ENCODE assay signal across 29 cellular contexts in genomic region chr4:185590982-185591381, GRCh38. TPM values are rescaled to one million over a fixed set of nuclear protein-coding genes. Genes with fewer than 3 reads are reported as not detected.
DNase-seq lines count a peak whose midpoint lies in the region; TF ChIP-seq lines count a peak whose summit lies in the region.
"Had no signal": no experiment of that assay in that cellular context is flagged by ENCODE, and none has a peak within 500 bp of the region (broad histone marks: within the 10 kb centered on the region; RNA-seq: fewer than 3 reads in every experiment).

No MANE protein-coding gene starts in this region.

- in situ Hi-C loops in transverse colon (cut with MboI; ENCODE audit: low pct_ligation_motif_present in 1 of 4, low pct_unique_long_range_greater_than_20kb in 1 of 4, low sequenced_read_pairs in 3 of 4), result loop anchor here in 1 of 4 donors (10.0 kb wide), 1 partner anchor 116 kb away; the partner anchor contains the start of gene CCDC110

- DNase-seq in esophagus muscularis mucosa (ENCODE audit: extremely low spot score) (no peak), sigmoid colon (no peak), transverse colon (no peak), dermis blood vessel endothelial cell (no peak), NCI-H524 treated with DMSO at 0.1 percent for 48 hours (lab: John Stamatoyannopoulos, UW) (no peak), CD14-positive monocyte (ENCODE audit: low spot score) (no peak)
- DNase-seq: activated CD4-positive, alpha-beta T cell treated with anti-CD3 and anti-CD28 coated beads for 36 hours; activated CD8-positive, alpha-beta memory T cell treated with anti-CD3 and anti-CD28 coated beads, Interleukin-2, amount 50 U/mL, for 48 hours; activated CD8-positive, alpha-beta T cell treated with anti-CD3 and anti-CD28 coated beads for 36 hours; activated naive CD4-positive, alpha-beta T cell treated with anti-CD3 and anti-CD28 coated beads, Interleukin-2, amount 10 ng/mL, durations not matched to agents 7 days and 5 days; brain microvascular endothelial cell; effector memory CD4-positive, alpha-beta T cell; H9; KG1; MG63; midbrain; naive B cell; NCI-H1105 treated with DMSO at 0.1 percent for 48 hours; NCI-H187 treated with DMSO at 0.1 percent for 48 hours; NCI-H526 treated with DMSO at 0.1 percent for 48 hours; SHP77; stimulated activated naive CD4-positive, alpha-beta T cell treated with Interleukin-2 at 50 U/mL for 16 hours had no signal

- H3K4me3 ChIP-seq in esophagus muscularis mucosa, result peak overlapping the region in 1 of 4 donors; percentile 13
- H3K4me3 ChIP-seq in sigmoid colon, result no peak overlapping the region
- H3K4me3 ChIP-seq in transverse colon, result no peak overlapping the region
- H3K4me3 ChIP-seq: BLaER1 treated with 17β-estradiol and CSF1 and Interleukin-3, amounts not matched to agents 10 nM and 100 nM; MG63; skin epidermis; tibial nerve had no signal

- H3K9me3 ChIP-seq in esophagus muscularis mucosa (no peaks in the 10 kb centered on the region), sigmoid colon (no peaks in the 10 kb centered on the region), transverse colon (no peaks in the 10 kb centered on the region)
- H3K9me3 ChIP-seq: BLaER1 treated with 17β-estradiol and CSF1 and Interleukin-3, amounts not matched to agents 10 nM and 100 nM; MG63; neutrophil; tibial nerve had no signal

- 39% methylated on average over 3 of the region's 3 CpGs for WGBS in esophagus muscularis mucosa
- 88 to 90% methylated on average over 3 of the region's 3 CpGs for WGBS in sigmoid colon, 2 donors
- 90 to 100% methylated on average over 2 to 3 of the region's 3 CpGs for WGBS in transverse colon (ENCODE audit: low coverage in 1 of 2), 2 donors

- intact Hi-C loops in esophagus muscularis mucosa (cut with DNase I), result loop anchor here (2.0 to 10.0 kb wide), 2 partner anchors 56 to 196 kb away; partner anchors contain the start of genes ANKRD37, LRP2BP and PDLIM3
- intact Hi-C loops in sigmoid colon (cut with DNase I), result loop anchor here (5.0 to 10.0 kb wide), 3 partner anchors 164 to 386 kb away; partner anchors contain the start of genes ANKRD37, CFAP97, LRP2BP and SNX25
- intact Hi-C loops in transverse colon (cut with DNase I; ENCODE audit: low total_unique reads), result loop anchor here (10.0 kb wide), 1 partner anchor 56 kb away; the partner anchor contains the start of gene PDLIM3
- intact Hi-C loops in CD14-positive monocyte (cut with micrococcal nuclease), result no loop called here

- H3K36me3 ChIP-seq in esophagus muscularis mucosa (peaks cover 0 to 31% (median 7%) of the 10 kb centered on the region in 4 donors), sigmoid colon (peaks cover 0 to 22% (median 0%) of the 10 kb centered on the region in 4 donors), transverse colon (no peaks in the 10 kb centered on the region)
- H3K36me3 ChIP-seq: BLaER1 treated with 17β-estradiol and CSF1 and Interleukin-3, amounts not matched to agents 10 nM and 100 nM; MG63; neutrophil had no signal

- no peaks in the 10 kb centered on the region for H3K36me3 Mint-ChIP-seq in CD14-positive monocyte
- H3K36me3 Mint-ChIP-seq: activated naive CD4-positive, alpha-beta T cell treated with anti-CD3 and anti-CD28 coated beads, Interleukin-2, amount 10 ng/mL, durations not matched to agents 7 days and 5 days had no signal

- H3K4me1 Mint-ChIP-seq in CD14-positive monocyte, result peaks cover 3% of the 10 kb centered on the region

- H3K27ac ChIP-seq in VCaP, result peak overlapping the region; percentile 49
- peak overlapping the region; percentile 68 to 85 (median 82) for H3K27ac ChIP-seq in esophagus muscularis mucosa (replicated peaks in 1 of 4)
- peak overlapping the region; percentile 60 to 72 (median 68) for H3K27ac ChIP-seq in sigmoid colon
- peak overlapping the region in 3 of 4 donors; percentile 11 to 24 (median 14) for H3K27ac ChIP-seq in transverse colon
- H3K27ac ChIP-seq: BLaER1 treated with 17β-estradiol and CSF1 and Interleukin-3, amounts not matched to agents 10 nM and 100 nM; brain microvascular endothelial cell; HL-60; neutrophil; skin epidermis; tibial nerve had no signal

- H3K4me1 ChIP-seq in esophagus muscularis mucosa, result peaks cover 16 to 43% (median 39%) of the 10 kb centered on the region in 4 donors
- H3K4me1 ChIP-seq in sigmoid colon, result peaks cover 0 to 20% (median 17%) of the 10 kb centered on the region in 4 donors
- H3K4me1 ChIP-seq in transverse colon, result peaks cover 0 to 9% (median 3%) of the 10 kb centered on the region in 4 donors
- H3K4me1 ChIP-seq: tibial nerve had no signal

- TF ChIP-seq POLR2A in esophagus muscularis mucosa (IDR thresholded peaks at IDR 0.05; ENCODE audit: low read depth) (no peak), sigmoid colon (IDR thresholded peaks at IDR 0.05) (no peak), transverse colon (IDR thresholded peaks at IDR 0.05) (no peak)

- no peak overlapping the region for H3K27ac Mint-ChIP-seq in CD14-positive monocyte
- H3K27ac Mint-ChIP-seq: activated CD4-positive, alpha-beta T cell treated with anti-CD3 and anti-CD28 coated beads for 36 hours; activated CD8-positive, alpha-beta T cell treated with anti-CD3 and anti-CD28 coated beads for 36 hours; activated naive CD4-positive, alpha-beta T cell treated with anti-CD3 and anti-CD28 coated beads, Interleukin-2, amount 10 ng/mL, durations not matched to agents 7 days and 5 days; T-helper 2 cell treated with Interferon-gamma antibody and Interleukin-4, amounts not matched to agents 5 μg/mL and 100 μg/mL, for 36 hours had no signal

- H3K4me3 Mint-ChIP-seq in CD14-positive monocyte, result no peak overlapping the region
- H3K4me3 Mint-ChIP-seq: activated CD4-positive, alpha-beta T cell treated with anti-CD3 and anti-CD28 coated beads for 36 hours; activated CD8-positive, alpha-beta T cell treated with anti-CD3 and anti-CD28 coated beads for 36 hours; activated naive CD4-positive, alpha-beta T cell treated with anti-CD3 and anti-CD28 coated beads, Interleukin-2, amount 10 ng/mL, durations not matched to agents 7 days and 5 days; H9; naive B cell; T-helper 2 cell treated with Interferon-gamma antibody and Interleukin-4, amounts not matched to agents 5 μg/mL and 100 μg/mL, for 36 hours had no signal

- no peak for TF ChIP-seq CTCF in VCaP (conservative IDR thresholded peaks at IDR 0.05)
- TF ChIP-seq CTCF in esophagus muscularis mucosa (IDR thresholded peaks at IDR 0.05), result no peak
- TF ChIP-seq CTCF in sigmoid colon (IDR thresholded peaks at IDR 0.05), result no peak
- TF ChIP-seq CTCF in transverse colon (IDR thresholded peaks at IDR 0.05), result no peak
- TF ChIP-seq CTCF in CD14-positive monocyte (IDR thresholded peaks at IDR 0.05), result no peak

- no peaks in the 10 kb centered on the region for H3K27me3 ChIP-seq in esophagus muscularis mucosa
- H3K27me3 ChIP-seq in sigmoid colon, result no peaks in the 10 kb centered on the region
- H3K27me3 ChIP-seq in transverse colon, result no peaks in the 10 kb centered on the region
- H3K27me3 ChIP-seq: brain microvascular endothelial cell, MG63, tibial nerve had no signal

- TF ChIP-seq EP300 in esophagus muscularis mucosa (IDR thresholded peaks at IDR 0.05) (no peak), sigmoid colon (IDR thresholded peaks at IDR 0.05) (no peak), transverse colon (IDR thresholded peaks at IDR 0.05; ENCODE audit: low read depth) (no peak)

- peaks cover 0 to 6% (median 2%) of the 10 kb centered on the region in 7 donors for H3K9me3 Mint-ChIP-seq in CD14-positive monocyte
- H3K9me3 Mint-ChIP-seq: activated CD8-positive, alpha-beta T cell treated with anti-CD3 and anti-CD28 coated beads for 36 hours; activated naive CD4-positive, alpha-beta T cell treated with anti-CD3 and anti-CD28 coated beads, Interleukin-2, amount 10 ng/mL, durations not matched to agents 7 days and 5 days; H9; T-helper 2 cell treated with Interferon-gamma antibody and Interleukin-4, amounts not matched to agents 5 μg/mL and 100 μg/mL, for 36 hours had no signal

- H3K27me3 Mint-ChIP-seq in CD14-positive monocyte (ENCODE audit: low read depth in 3 of 3), result peaks cover 40 to 53% (median 47%) of the 10 kb centered on the region in 3 donors

RNA-seq across cellular contexts. Expression of gene PDLIM3, which starts 55.7 kb away (rescaled TPM):
- total RNA-seq in esophagus muscularis mucosa (1,000 to 10,000 TPM; 1,279 to 2,098 (median 1,627) TPM), sigmoid colon (100 to 1,000 TPM; 568 to 907 (median 820) TPM), transverse colon (100 to 1,000 TPM in 2 of 4 donors, 10 to 100 TPM in 2; 81.9 to 209 (median 115) TPM), dermis blood vessel endothelial cell (41.0 and 113 TPM in 2 replicates)
- polyA plus RNA-seq in sigmoid colon (10 to 100 TPM in 2 of 3 donors, 1 to 10 TPM in 1; 7.9 to 24.5 (median 17.4) TPM), CD14-positive monocyte (not detected)
- total RNA-seq: activated CD4-positive, alpha-beta T cell treated with anti-CD3 and anti-CD28 coated beads for 36 hours; activated CD8-positive, alpha-beta T cell treated with anti-CD3 and anti-CD28 coated beads for 36 hours had no signal

Comparison
In these comparisons a context has a peak if more than half of its experiments do, and no peak if none do; other contexts are left out.
1. H3K27ac ChIP-seq: peak in every context shown above with its lines; median percentile 82 in esophagus muscularis mucosa; 68 in sigmoid colon; 49 in VCaP; 14 in transverse colon.
2. intact Hi-C loops: an anchor here in esophagus muscularis mucosa (2.0 to 10.0 kb wide), sigmoid colon (5.0 to 10.0 kb wide) and transverse colon (10.0 kb wide); none called in CD14-positive monocyte.